24 cellular contexts compared by ENCODE assay signal in genomic region chr13:89932902-89933301, GRCh38.
DNase-seq lines count a peak whose midpoint lies in the region; TF ChIP-seq lines count a peak whose summit lies in the region.
"Had no signal": no experiment of that assay in that cellular context is flagged by ENCODE, and none has a peak within 500 bp of the region (broad histone marks: within the 10 kb centered on the region; RNA-seq: fewer than 3 reads in every experiment).

No MANE protein-coding gene starts in this region.

- in situ Hi-C loops in Caki2 (cut with HindIII; ENCODE audit: low pct_unique_long_range_greater_than_20kb, low sequenced_read_pairs) = no loop called here

- peaks cover 3% of the 10 kb centered on the region for H3K27me3 Mint-ChIP-seq in endodermal cell (ENCODE audit: insufficient read depth)
- H3K27me3 Mint-ChIP-seq in progenitor cell of endocrine pancreas = no peaks in the 10 kb centered on the region
- H3K27me3 Mint-ChIP-seq: CD4-positive, alpha-beta memory T cell; CD4-positive, CD25-positive, alpha-beta regulatory T cell; CD8-positive, alpha-beta memory T cell had no signal

- WGBS in endodermal cell (ENCODE audit: insufficient coverage in 1 of 2, insufficient read length in 1 of 2), 2 experiments = 96 to 100% methylated on average over 2 to 8 of the region's 8 CpGs

- H3K9me3 ChIP-seq in ES-I3 (ENCODE audit: control insufficient read depth, insufficient read depth, low read length) (no peaks in the 10 kb centered on the region), endodermal cell (ENCODE audit: control insufficient read depth, low read length) (peaks cover 13% of the 10 kb centered on the region)
- H3K9me3 ChIP-seq: BE2C, BLaER1, Caco-2 had no signal

- peaks cover 9% of the 10 kb centered on the region for H3K9me3 Mint-ChIP-seq in endodermal cell
- peaks cover 3% of the 10 kb centered on the region for H3K9me3 Mint-ChIP-seq in progenitor cell of endocrine pancreas (ENCODE audit: low read depth)

- H3K27ac Mint-ChIP-seq in endodermal cell (no peak overlapping the region), progenitor cell of endocrine pancreas (no peak overlapping the region)
- H3K27ac Mint-ChIP-seq: CD14-positive monocyte; CD4-positive, alpha-beta memory T cell; CD4-positive, CD25-positive, alpha-beta regulatory T cell; CD8-positive, alpha-beta memory T cell had no signal

- H3K36me3 ChIP-seq in ES-I3 (ENCODE audit: insufficient read depth, low read length) (no peaks in the 10 kb centered on the region), endodermal cell (ENCODE audit: control insufficient read depth, insufficient read depth, low read length) (no peaks in the 10 kb centered on the region)
- H3K36me3 ChIP-seq: BE2C, BLaER1 had no signal

- H3K9ac ChIP-seq in ES-I3 (ENCODE audit: low read depth, low read length) (peak overlapping the region; percentile 25; the same call in 1 of the 2 replicates), endodermal cell (ENCODE audit: extremely low read depth, low read length, poor library complexity, severe bottlenecking) (no peak overlapping the region)
- H3K9ac ChIP-seq: BLaER1 had no signal

- H3K27ac ChIP-seq in endodermal cell (ENCODE audit: low read depth, low read length) = no peak overlapping the region
- H3K27ac ChIP-seq: BLaER1 had no signal

- H3K4me1 Mint-ChIP-seq in endodermal cell (peaks cover 13% of the 10 kb centered on the region), progenitor cell of endocrine pancreas (ENCODE audit: low read depth) (peaks cover 13% of the 10 kb centered on the region)
- H3K4me1 Mint-ChIP-seq: CD14-positive monocyte; CD4-positive, alpha-beta memory T cell; CD4-positive, CD25-positive, alpha-beta regulatory T cell; CD8-positive, alpha-beta memory T cell had no signal

- no peaks in the 10 kb centered on the region for H3K27me3 ChIP-seq in endodermal cell (ENCODE audit: control insufficient read depth, insufficient read depth, low read length, poor library complexity, severe bottlenecking)
- H3K27me3 ChIP-seq: BE2C, BLaER1 had no signal

- no peaks in the 10 kb centered on the region for H3K4me1 ChIP-seq in ES-I3 (ENCODE audit: insufficient read depth, low read length)
- H3K4me1 ChIP-seq in endodermal cell (ENCODE audit: control insufficient read depth, insufficient read depth, low read length) = peaks cover 6% of the 10 kb centered on the region
- H3K4me1 ChIP-seq: BE2C, BLaER1 had no signal

- TF ChIP-seq CTCF in endodermal cell (conservative IDR thresholded peaks at IDR 0.05) (no peak), progenitor cell of endocrine pancreas (IDR thresholded peaks at IDR 0.05; ENCODE audit: unreplicated experiment) (no peak)

- peak overlapping the region; percentile 51 for H3K4me3 Mint-ChIP-seq in endodermal cell
- H3K4me3 Mint-ChIP-seq in progenitor cell of endocrine pancreas (ENCODE audit: low read depth) = peak overlapping the region; percentile 1
- H3K4me3 Mint-ChIP-seq: CD14-positive monocyte; CD4-positive, alpha-beta memory T cell; CD4-positive, CD25-positive, alpha-beta regulatory T cell; CD8-positive, alpha-beta memory T cell had no signal

- peaks cover 6% of the 10 kb centered on the region for H3K36me3 Mint-ChIP-seq in endodermal cell (ENCODE audit: low read depth)
- H3K36me3 Mint-ChIP-seq in progenitor cell of endocrine pancreas (ENCODE audit: insufficient read depth) = no peaks in the 10 kb centered on the region
- H3K36me3 Mint-ChIP-seq: CD14-positive monocyte; CD4-positive, alpha-beta memory T cell; CD4-positive, CD25-positive, alpha-beta regulatory T cell; CD8-positive, alpha-beta memory T cell had no signal

- H3K4me3 ChIP-seq in endodermal cell (ENCODE audit: low read length) = no peak overlapping the region
- H3K4me3 ChIP-seq: BLaER1 had no signal

- DNase-seq in Caki2 (ENCODE audit: low read depth) = peak; percentile 51
- no peak for DNase-seq in endodermal cell
- DNase-seq in progenitor cell of endocrine pancreas (ENCODE audit: low spot score, unreplicated experiment) = no peak
- no peak for DNase-seq in cerebellar nuclear complex (lab: John Stamatoyannopoulos, UW)
- no peak for DNase-seq in COR-L47 (lab: John Stamatoyannopoulos, UW)
- no peak for DNase-seq in superior temporal gyrus (ENCODE audit: extremely low spot score)
- DNase-seq: 8988T; ACHN; BE2C; C1 segment of cervical spinal cord; Caco-2; CD4-positive, alpha-beta memory T cell; CD4-positive, CD25-positive, alpha-beta regulatory T cell; CD8-positive, alpha-beta memory T cell; DMS 273 treated with DMSO at 0.1 percent for 48 hours; DMS153; DMS53; DMS79; DND-41; EL; GF-D8 had no signal
